In the genomic region with DNA sequence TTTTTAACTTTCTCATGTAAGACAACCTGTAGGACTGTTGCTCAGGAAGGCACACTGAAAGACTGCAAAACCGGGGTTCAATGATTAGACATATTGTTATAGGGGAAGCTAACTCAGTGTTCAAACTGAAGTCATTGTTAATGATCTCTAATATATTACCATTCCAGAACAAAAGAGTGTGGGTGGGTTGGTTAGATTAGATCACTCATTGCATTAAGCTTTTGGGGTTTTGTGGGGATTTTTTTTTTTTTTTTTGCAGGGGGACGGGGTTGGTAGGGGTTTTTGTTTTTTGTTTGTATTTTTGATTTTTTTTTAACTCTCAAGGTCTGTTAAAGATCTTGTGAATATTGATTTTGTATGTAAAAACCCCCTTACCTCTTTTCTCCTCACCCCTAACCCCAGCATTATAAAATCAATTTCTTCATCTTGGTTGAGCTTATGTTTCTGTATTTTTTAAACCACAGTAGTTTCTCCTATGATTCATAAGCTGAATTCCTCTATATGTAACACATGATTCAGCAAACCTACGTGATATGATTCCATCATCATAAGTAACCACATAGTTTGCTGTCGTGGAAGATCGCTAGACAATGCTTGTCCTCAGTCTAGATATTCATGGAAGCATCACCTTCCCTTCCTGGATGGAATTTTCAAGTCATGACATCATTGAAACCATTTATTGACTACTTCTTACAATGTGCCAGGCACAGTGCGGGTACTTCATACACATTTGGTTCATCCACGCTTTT, we compare ENCODE assay signal across 8 cellular contexts.
A peak's percentile ranks its signal among the peaks of the same experiment; 100 is the strongest.
DNase-seq lines count a peak whose midpoint lies in the region; ATAC-seq and TF ChIP-seq lines count a peak whose summit lies in the region.
"Had no signal": no experiment of that assay in that cellular context is flagged by ENCODE, and none has a peak within 500 bp of the region (broad histone marks: within the 10 kb centered on the region; RNA-seq: fewer than 3 reads in every experiment).

No MANE protein-coding gene starts in this region.

- H2AFZ ChIP-seq in osteoblast (ENCODE audit: low read length): no peak overlapping the region

- peaks cover 26% of the 10 kb centered on the region for H3K27me3 Mint-ChIP-seq in activated T-helper 2 cell treated with anti-CD3 and anti-CD28 coated beads, Interferon-gamma antibody, Interleukin-2, Interleukin-4, amounts not matched to agents 10 μg/mL and 5 μg/mL and 100 μg/mL, durations not matched to agents 14 hours and 24 hours and 36 hours (ENCODE audit: low read depth)
- peaks cover 0 to 4% (median 0%) of the 10 kb centered on the region in 3 donors for H3K27me3 Mint-ChIP-seq in CD14-positive monocyte (ENCODE audit: low read depth in 3 of 3)

- TF ChIP-seq CTCF in osteoblast (IDR thresholded peaks at IDR 0.05; ENCODE audit: extremely low read depth, low read depth, low read length) (no peak), CD14-positive monocyte (IDR thresholded peaks at IDR 0.05) (no peak)

- no peaks in the 10 kb centered on the region for H3K79me2 ChIP-seq in osteoblast (ENCODE audit: insufficient read depth, low read length)

- H3K27me3 ChIP-seq in osteoblast (ENCODE audit: insufficient read depth, low read length): no peaks in the 10 kb centered on the region

- no peaks in the 10 kb centered on the region for H3K36me3 Mint-ChIP-seq in activated T-helper 2 cell treated with anti-CD3 and anti-CD28 coated beads, Interferon-gamma antibody, Interleukin-2, Interleukin-4, amounts not matched to agents 10 μg/mL and 5 μg/mL and 100 μg/mL, durations not matched to agents 14 hours and 24 hours and 36 hours (ENCODE audit: low read depth)
- H3K36me3 Mint-ChIP-seq in CD14-positive monocyte: no peaks in the 10 kb centered on the region

- H3K4me3 ChIP-seq in osteoblast (ENCODE audit: insufficient read depth, low read length): no peak overlapping the region

- no peak for DNase-seq in activated T-helper 2 cell treated with anti-CD3 and anti-CD28 coated beads, Interferon-gamma antibody, Interleukin-2, Interleukin-4, amounts not matched to agents 10 μg/mL and 5 μg/mL and 100 μg/mL, durations not matched to agents 14 hours and 24 hours and 36 hours (ENCODE audit: low spot score)
- DNase-seq in osteoblast (ENCODE audit: insufficient read length, low spot score, missing footprints): peak; percentile 85
- no peak for DNase-seq in NCI-H69 (lab: John Stamatoyannopoulos, UW)
- no peak for DNase-seq in CD14-positive monocyte (ENCODE audit: low spot score)
- no peak for DNase-seq in NCI-H446 (lab: John Stamatoyannopoulos, UW)
- DNase-seq: foreskin melanocyte had no signal

- H3K27ac ChIP-seq in osteoblast (ENCODE audit: low read depth, low read length): peak overlapping the region; percentile 93

- intact Hi-C loops in activated T-helper 2 cell treated with anti-CD3 and anti-CD28 coated beads, Interferon-gamma antibody, Interleukin-2, Interleukin-4, amounts not matched to agents 10 μg/mL and 5 μg/mL and 100 μg/mL, durations not matched to agents 14 hours and 24 hours and 36 hours (cut with micrococcal nuclease): loop anchor here (1.0 to 5.0 kb wide), 4 partner anchors 86 to 446 kb away; no protein-coding TSS in a partner anchor
- intact Hi-C loops in CD14-positive monocyte (cut with micrococcal nuclease): no loop called here

- no peaks in the 10 kb centered on the region for H3K9me3 Mint-ChIP-seq in activated T-helper 2 cell treated with anti-CD3 and anti-CD28 coated beads, Interferon-gamma antibody, Interleukin-2, Interleukin-4, amounts not matched to agents 10 μg/mL and 5 μg/mL and 100 μg/mL, durations not matched to agents 14 hours and 24 hours and 36 hours
- H3K9me3 Mint-ChIP-seq in CD14-positive monocyte: peaks cover 0 to 7% (median 0%) of the 10 kb centered on the region in 7 donors

- H3K27ac Mint-ChIP-seq in activated T-helper 2 cell treated with anti-CD3 and anti-CD28 coated beads, Interferon-gamma antibody, Interleukin-2, Interleukin-4, amounts not matched to agents 10 μg/mL and 5 μg/mL and 100 μg/mL, durations not matched to agents 14 hours and 24 hours and 36 hours: peak overlapping the region; percentile 45
- H3K27ac Mint-ChIP-seq in CD14-positive monocyte: no peak overlapping the region

- peaks cover 28% of the 10 kb centered on the region for H3K4me1 Mint-ChIP-seq in activated T-helper 2 cell treated with anti-CD3 and anti-CD28 coated beads, Interferon-gamma antibody, Interleukin-2, Interleukin-4, amounts not matched to agents 10 μg/mL and 5 μg/mL and 100 μg/mL, durations not matched to agents 14 hours and 24 hours and 36 hours (ENCODE audit: low read depth)
- H3K4me1 Mint-ChIP-seq in CD14-positive monocyte: no peaks in the 10 kb centered on the region

- H3K4me2 ChIP-seq in osteoblast (ENCODE audit: insufficient read depth, low read length): peak overlapping the region; percentile 29

- H4K20me1 ChIP-seq in osteoblast (ENCODE audit: insufficient read depth, low read length): no peaks in the 10 kb centered on the region

- ATAC-seq in GM18867 (IDR thresholded peaks at IDR 0.05; ENCODE audit: unreplicated experiment) (peak; percentile 58), HG02870 (IDR thresholded peaks at IDR 0.05; ENCODE audit: unreplicated experiment) (peak; percentile 66)

- peaks cover 62% of the 10 kb centered on the region for H3K4me1 ChIP-seq in osteoblast (ENCODE audit: insufficient read depth, low read length)

- no peaks in the 10 kb centered on the region for H3K36me3 ChIP-seq in osteoblast (ENCODE audit: insufficient read depth, low read length)

- H3K4me3 Mint-ChIP-seq in activated T-helper 2 cell treated with anti-CD3 and anti-CD28 coated beads, Interferon-gamma antibody, Interleukin-2, Interleukin-4, amounts not matched to agents 10 μg/mL and 5 μg/mL and 100 μg/mL, durations not matched to agents 14 hours and 24 hours and 36 hours (ENCODE audit: low read depth): no peak overlapping the region
- no peak overlapping the region for H3K4me3 Mint-ChIP-seq in CD14-positive monocyte

- H3K9me3 ChIP-seq in osteoblast (ENCODE audit: low read depth, low read length): no peaks in the 10 kb centered on the region
